Comparison of ENCODE assay signal across 8 cellular contexts in genomic region chrX:149539283-149540132, GRCh38. TPM values are rescaled to one million over a fixed set of nuclear protein-coding genes. Genes with fewer than 3 reads are reported as not detected.
DNase-seq lines count a peak whose midpoint lies in the region; ATAC-seq and TF ChIP-seq lines count a peak whose summit lies in the region.

No MANE protein-coding gene starts in this region.

- peaks cover 9% of the 10 kb centered on the region for H3K4me1 Mint-ChIP-seq in activated CD4-positive, alpha-beta T cell treated with anti-CD3 and anti-CD28 coated beads for 36 hours

- H3K27ac Mint-ChIP-seq in activated CD4-positive, alpha-beta T cell treated with anti-CD3 and anti-CD28 coated beads for 36 hours, result peak overlapping the region; percentile 82

- DNase-seq in AG20443 (ENCODE audit: low spot score) (peak; percentile 86), NCI-H510A treated with DMSO at 0.1 percent for 48 hours (lab: John Stamatoyannopoulos, UW) (peak; percentile 73), choroid plexus epithelial cell (ENCODE audit: low read depth) (peak; percentile 96), left colon (peak; percentile 87 to 95)
- DNase-seq in activated CD4-positive, alpha-beta T cell treated with anti-CD3 and anti-CD28 coated beads for 36 hours, result peak; percentile 91
- DNase-seq in stimulated activated CD4-positive, alpha-beta T cell treated with anti-CD3 and anti-CD28 coated beads, Interleukin-1b, Interleukin-23, amount 100 ng/mL, for 48 hours, result peak; percentile 85

- H3K9me3 Mint-ChIP-seq in activated CD4-positive, alpha-beta T cell treated with anti-CD3 and anti-CD28 coated beads for 36 hours (ENCODE audit: low read depth), result no peaks in the 10 kb centered on the region

- peak overlapping the region; percentile 63 for H3K4me3 ChIP-seq in choroid plexus epithelial cell (ENCODE audit: low read depth, low read length)

- no peak for TF ChIP-seq CTCF in choroid plexus epithelial cell (conservative IDR thresholded peaks at IDR 0.05; ENCODE audit: low read depth, low read length)

- peak overlapping the region; percentile 82 for H3K4me3 Mint-ChIP-seq in activated CD4-positive, alpha-beta T cell treated with anti-CD3 and anti-CD28 coated beads for 36 hours

- H3K36me3 Mint-ChIP-seq in activated CD4-positive, alpha-beta T cell treated with anti-CD3 and anti-CD28 coated beads for 36 hours (ENCODE audit: low read depth), result peaks cover 3% of the 10 kb centered on the region

- ATAC-seq in HG03432 (IDR thresholded peaks at IDR 0.05; ENCODE audit: unreplicated experiment) (peak; percentile 59), left colon (peak; percentile 62)
- ATAC-seq in activated CD4-positive, alpha-beta T cell treated with anti-CD3 and anti-CD28 coated beads for 36 hours, result peak; percentile 46

- peak; percentile 40 for TF ChIP-seq POLR2A in GM19193 (IDR thresholded peaks at IDR 0.05; ENCODE audit: extremely low read depth, insufficient read depth, insufficient read length)

- no peaks in the 10 kb centered on the region for H3K27me3 Mint-ChIP-seq in activated CD4-positive, alpha-beta T cell treated with anti-CD3 and anti-CD28 coated beads for 36 hours

- CTCF ChIA-PET in activated CD4-positive, alpha-beta T cell treated with anti-CD3 and anti-CD28 coated beads for 36 hours (lab: Charles Lee), result interaction anchor here (0.7 to 1.6 kb wide), 5 partner anchors 10 to 400 kb away, joined by 3 to 7 read pairs (median 5); partner anchors contain the start of gene IDS

- POLR2A ChIA-PET in activated CD4-positive, alpha-beta T cell treated with anti-CD3 and anti-CD28 coated beads for 36 hours (lab: Charles Lee), result interaction anchor here (1.9 to 2.7 kb wide), 3 partner anchors 35 to 400 kb away, joined by 6 to 30 read pairs (median 12); partner anchors contain the start of genes EOLA2 and IDS

- intact Hi-C loops in activated CD4-positive, alpha-beta T cell treated with anti-CD3 and anti-CD28 coated beads for 36 hours (cut with DNase I, micrococcal nuclease), result loop anchor here (2.0 kb wide), 3 partner anchors 35 to 1029 kb away; partner anchors contain the start of genes IDS (in 2 of the 2), MTM1 (in 1 of the 2) and TMEM185A (in 1 of the 2)
- intact Hi-C loops in left colon (cut with DNase I, micrococcal nuclease), result no loop called here

RNA-seq across cellular contexts. Expression of gene EOLA1, which starts 1.3 kb away (rescaled TPM):
- 10 to 100 TPM; 29.4 to 37.4 TPM for total RNA-seq in activated CD4-positive, alpha-beta T cell treated with anti-CD3 and anti-CD28 coated beads for 36 hours
- 10 to 100 TPM; 37.2 to 37.8 TPM for total RNA-seq in left colon

RNA-seq across cellular contexts. Expression of gene HSFX3, which starts 10.2 kb away (rescaled TPM):
- total RNA-seq in activated CD4-positive, alpha-beta T cell treated with anti-CD3 and anti-CD28 coated beads for 36 hours, result not detected
- not detected for total RNA-seq in left colon

RNA-seq across cellular contexts. Expression of gene IDS, which starts 34.4 kb away (rescaled TPM):
- 10 to 100 TPM; 52.6 to 64.3 TPM for total RNA-seq in activated CD4-positive, alpha-beta T cell treated with anti-CD3 and anti-CD28 coated beads for 36 hours
- total RNA-seq in left colon, result 10 to 100 TPM; 28.8 to 58.5 TPM

RNA-seq across cellular contexts. Expression of gene MAGEA9B, which starts 47.8 kb away (rescaled TPM):
- not detected for total RNA-seq in activated CD4-positive, alpha-beta T cell treated with anti-CD3 and anti-CD28 coated beads for 36 hours
- total RNA-seq in left colon, result not detected

RNA-seq across cellular contexts. Expression of gene HSFX2, which starts 55.6 kb away (rescaled TPM):
- not detected for total RNA-seq in activated CD4-positive, alpha-beta T cell treated with anti-CD3 and anti-CD28 coated beads for 36 hours
- total RNA-seq in left colon, result not detected

Comparison
In these comparisons a context has a peak if more than half of its experiments do, and no peak if none do; other contexts are left out.
1. Peak in every context shown above with its lines: DNase-seq, ATAC-seq and H3K4me3 ChIP-seq.
2. intact Hi-C loops: an anchor here in activated CD4-positive, alpha-beta T cell treated with anti-CD3 and anti-CD28 coated beads for 36 hours (2.0 kb wide); none called in left colon.